13 cellular contexts compared by ENCODE assay signal in the genomic region with DNA sequence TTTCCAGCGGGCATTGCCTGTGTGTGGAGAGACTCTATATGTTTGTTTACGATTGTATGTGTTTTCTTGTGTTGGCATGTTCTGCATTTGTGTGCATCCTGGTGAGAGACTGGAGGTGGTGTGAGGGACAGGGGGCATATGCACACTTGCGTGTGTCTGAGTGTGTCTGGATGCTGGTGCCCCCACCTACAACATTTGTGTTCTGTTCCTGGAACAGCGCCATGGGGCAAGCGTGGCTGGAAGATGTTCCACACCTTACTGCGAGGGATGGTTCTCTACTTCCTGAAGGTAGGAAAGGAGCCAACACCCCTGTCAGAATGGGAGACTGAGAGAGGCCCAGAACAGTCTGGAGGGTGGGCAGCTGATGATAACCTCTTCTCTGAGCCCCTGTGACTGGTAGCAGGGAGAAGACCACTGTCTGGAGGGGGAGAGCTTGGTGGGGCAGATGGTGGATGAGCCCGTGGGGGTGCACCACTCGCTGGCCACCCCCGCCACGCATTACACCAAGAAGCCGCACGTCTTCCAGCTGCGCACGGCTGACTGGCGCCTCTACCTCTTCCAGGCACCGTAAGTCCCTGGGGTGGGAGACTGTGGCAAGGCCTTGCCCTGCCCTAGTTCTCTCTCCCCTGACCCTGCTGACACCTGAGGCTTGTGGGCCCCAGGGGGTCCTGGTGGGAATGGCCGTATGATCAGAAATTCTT. TPM values are rescaled to one million over a fixed set of nuclear protein-coding genes. Genes with fewer than 3 reads are reported as not detected.
DNase-seq lines count a peak whose midpoint lies in the region; ATAC-seq and TF ChIP-seq lines count a peak whose summit lies in the region.
"Had no signal": no experiment of that assay in that cellular context is flagged by ENCODE, and none has a peak within 500 bp of the region (broad histone marks: within the 10 kb centered on the region; RNA-seq: fewer than 3 reads in every experiment).

No MANE protein-coding gene starts in this region.

- intact Hi-C loops in activated CD4-positive, alpha-beta T cell treated with anti-CD3 and anti-CD28 coated beads, Interleukin-2, amount 10 ng/mL, durations not matched to agents 24 days and 14 days (cut with micrococcal nuclease), result loop anchor here (2.0 to 5.0 kb wide), 3 partner anchors 17 to 113 kb away; no protein-coding TSS in a partner anchor
- intact Hi-C loops in activated CD4-positive, alpha-beta T cell treated with anti-CD3 and anti-CD28 coated beads for 36 hours (cut with DNase I, micrococcal nuclease), result loop anchor here in 1 of 2 experiments (5.0 kb wide), 1 partner anchor 115 kb away; no protein-coding TSS in a partner anchor
- intact Hi-C loops in activated B cell treated with CpG ODN at 0.5 μM for 24 hours (cut with micrococcal nuclease) (loop anchor here (5.0 kb wide), 1 partner anchor 40 kb away; no protein-coding TSS in a partner anchor), posterior vena cava (cut with DNase I) (no loop called here)

- peaks cover 40% of the 10 kb centered on the region for H3K4me1 Mint-ChIP-seq in activated CD4-positive, alpha-beta T cell treated with anti-CD3 and anti-CD28 coated beads, Interleukin-2, amount 10 ng/mL, durations not matched to agents 24 days and 14 days
- H3K4me1 Mint-ChIP-seq in activated CD4-positive, alpha-beta T cell treated with anti-CD3 and anti-CD28 coated beads for 36 hours, result no peaks in the 10 kb centered on the region
- H3K4me1 Mint-ChIP-seq in activated B cell treated with CpG ODN at 0.5 μM for 24 hours (peaks cover 4% of the 10 kb centered on the region), endothelial cell (ENCODE audit: unreplicated experiment) (no peaks in the 10 kb centered on the region)

- H3K4me3 Mint-ChIP-seq in activated CD4-positive, alpha-beta T cell treated with anti-CD3 and anti-CD28 coated beads, Interleukin-2, amount 10 ng/mL, durations not matched to agents 24 days and 14 days, result no peak overlapping the region
- no peak overlapping the region for H3K4me3 Mint-ChIP-seq in activated CD4-positive, alpha-beta T cell treated with anti-CD3 and anti-CD28 coated beads for 36 hours
- H3K4me3 Mint-ChIP-seq in activated B cell treated with CpG ODN at 0.5 μM for 24 hours (peak overlapping the region; percentile 28), endothelial cell (ENCODE audit: unreplicated experiment) (peak overlapping the region; percentile 31)

- no peaks in the 10 kb centered on the region for H3K27me3 Mint-ChIP-seq in activated CD4-positive, alpha-beta T cell treated with anti-CD3 and anti-CD28 coated beads, Interleukin-2, amount 10 ng/mL, durations not matched to agents 24 days and 14 days
- no peaks in the 10 kb centered on the region for H3K27me3 Mint-ChIP-seq in activated CD4-positive, alpha-beta T cell treated with anti-CD3 and anti-CD28 coated beads for 36 hours
- H3K27me3 Mint-ChIP-seq in activated B cell treated with CpG ODN at 0.5 μM for 24 hours, result no peaks in the 10 kb centered on the region
- peaks cover 17% of the 10 kb centered on the region for H3K27me3 Mint-ChIP-seq in endothelial cell (ENCODE audit: unreplicated experiment)

- TF ChIP-seq CTCF in activated B cell treated with CpG ODN at 0.5 μM for 24 hours (IDR thresholded peaks at IDR 0.05) (no peak), endothelial cell (IDR thresholded peaks at IDR 0.05; ENCODE audit: unreplicated experiment) (no peak)

- POLR2A ChIA-PET in activated CD4-positive, alpha-beta T cell treated with anti-CD3 and anti-CD28 coated beads for 36 hours (lab: Charles Lee), result no interaction called here
- POLR2A ChIA-PET in activated B cell treated with CpG ODN at 0.5 μM for 24 hours (lab: Charles Lee), result interaction anchor here (0.6 to 3.6 kb wide), 4 partner anchors 16 to 60 kb away, joined by 3 to 42 read pairs (median 14); a partner anchor contains a TSS

- ATAC-seq in activated CD4-positive, alpha-beta T cell treated with anti-CD3 and anti-CD28 coated beads for 36 hours, result no peak
- ATAC-seq in activated B cell treated with CpG ODN at 0.5 μM for 24 hours (ENCODE audit: low read depth), result no peak

- DNase-seq in activated CD4-positive, alpha-beta T cell treated with anti-CD3 and anti-CD28 coated beads, Interleukin-2, amount 10 ng/mL, durations not matched to agents 24 days and 14 days, result no peak
- no peak for DNase-seq in activated CD4-positive, alpha-beta T cell treated with anti-CD3 and anti-CD28 coated beads for 36 hours
- DNase-seq in activated B cell treated with CpG ODN at 0.5 μM for 24 hours, result no peak
- DNase-seq in endothelial cell (ENCODE audit: low spot score), result no peak
- peak; percentile 69 for DNase-seq in posterior vena cava (ENCODE audit: low spot score)
- DNase-seq in activated gamma-delta T cell treated with Interleukin-2 at 50 U/mL for 16 hours, result no peak
- DNase-seq in NCI-H1436 (lab: John Stamatoyannopoulos, UW), result no peak
- DNase-seq in anterior cingulate cortex (lab: John Stamatoyannopoulos, UW), result no peak
- DNase-seq: midbrain, NCI-H1694, NCI-H446 treated with DMSO at 0.1 percent for 48 hours, SJCRH30, substantia nigra had no signal

- CTCF ChIA-PET in activated CD4-positive, alpha-beta T cell treated with anti-CD3 and anti-CD28 coated beads for 36 hours (lab: Charles Lee), result interaction anchor here (0.6 to 4.7 kb wide), 9 partner anchors 9 to 177 kb away, joined by 3 to 62 read pairs (median 5); no protein-coding TSS in a partner anchor
- CTCF ChIA-PET in activated B cell treated with CpG ODN at 0.5 μM for 24 hours (lab: Charles Lee), result interaction anchor here (1.5 to 17.7 kb wide), 5 partner anchors 20 to 118 kb away, joined by 5 to 319 read pairs (median 32); a partner anchor contains a TSS

- H3K27ac Mint-ChIP-seq in activated CD4-positive, alpha-beta T cell treated with anti-CD3 and anti-CD28 coated beads, Interleukin-2, amount 10 ng/mL, durations not matched to agents 24 days and 14 days, result peak overlapping the region; percentile 74
- no peak overlapping the region for H3K27ac Mint-ChIP-seq in activated CD4-positive, alpha-beta T cell treated with anti-CD3 and anti-CD28 coated beads for 36 hours
- H3K27ac Mint-ChIP-seq in activated B cell treated with CpG ODN at 0.5 μM for 24 hours, result peak overlapping the region; percentile 3
- H3K27ac Mint-ChIP-seq in endothelial cell (ENCODE audit: unreplicated experiment), result peak overlapping the region; percentile 3

- H3K36me3 Mint-ChIP-seq in activated CD4-positive, alpha-beta T cell treated with anti-CD3 and anti-CD28 coated beads, Interleukin-2, amount 10 ng/mL, durations not matched to agents 24 days and 14 days (ENCODE audit: low read depth), result peaks cover 79% of the 10 kb centered on the region
- peaks cover 78% of the 10 kb centered on the region for H3K36me3 Mint-ChIP-seq in activated CD4-positive, alpha-beta T cell treated with anti-CD3 and anti-CD28 coated beads for 36 hours (ENCODE audit: low read depth)
- H3K36me3 Mint-ChIP-seq in activated B cell treated with CpG ODN at 0.5 μM for 24 hours (ENCODE audit: low read depth) (peaks cover 83% of the 10 kb centered on the region), endothelial cell (ENCODE audit: low read depth, unreplicated experiment) (peaks cover 4% of the 10 kb centered on the region)

- no peaks in the 10 kb centered on the region for H3K9me3 Mint-ChIP-seq in activated CD4-positive, alpha-beta T cell treated with anti-CD3 and anti-CD28 coated beads, Interleukin-2, amount 10 ng/mL, durations not matched to agents 24 days and 14 days
- no peaks in the 10 kb centered on the region for H3K9me3 Mint-ChIP-seq in activated CD4-positive, alpha-beta T cell treated with anti-CD3 and anti-CD28 coated beads for 36 hours (ENCODE audit: low read depth)
- H3K9me3 Mint-ChIP-seq in activated B cell treated with CpG ODN at 0.5 μM for 24 hours (no peaks in the 10 kb centered on the region), endothelial cell (ENCODE audit: unreplicated experiment) (no peaks in the 10 kb centered on the region)

RNA-seq across cellular contexts. Expression of a gene that starts 23.7 kb away (rescaled TPM):
- total RNA-seq in activated CD4-positive, alpha-beta T cell treated with anti-CD3 and anti-CD28 coated beads, Interleukin-2, amount 10 ng/mL, durations not matched to agents 24 days and 14 days, result 268 and 278 TPM in 2 replicates
- total RNA-seq in activated CD4-positive, alpha-beta T cell treated with anti-CD3 and anti-CD28 coated beads for 36 hours, result 100 to 1,000 TPM; 232 to 274 TPM
- total RNA-seq in activated B cell treated with CpG ODN at 0.5 μM for 24 hours (161 and 182 TPM in 2 replicates), endothelial cell (ENCODE audit: unreplicated experiment) (1.9 TPM), posterior vena cava (10 to 100 TPM in 1 of 2 donors, 1 to 10 TPM in 1; 5.8 to 10.5 TPM)

Comparison
In these comparisons a context has a peak if more than half of its experiments do, and no peak if none do; other contexts are left out.
1. H3K4me3 Mint-ChIP-seq: peak in activated B cell treated with CpG ODN at 0.5 μM for 24 hours (single experiment) and endothelial cell (single experiment); none in activated CD4-positive, alpha-beta T cell treated with anti-CD3 and anti-CD28 coated beads, Interleukin-2, amount 10 ng/mL, durations not matched to agents 24 days and 14 days (single experiment) and activated CD4-positive, alpha-beta T cell treated with anti-CD3 and anti-CD28 coated beads for 36 hours (single experiment).
2. RNA of a gene that starts 23.7 kb away (total RNA-seq): 268 to 278 TPM in activated CD4-positive, alpha-beta T cell treated with anti-CD3 and anti-CD28 coated beads, Interleukin-2, amount 10 ng/mL, durations not matched to agents 24 days and 14 days, 232 to 274 TPM in activated CD4-positive, alpha-beta T cell treated with anti-CD3 and anti-CD28 coated beads for 36 hours and 161 to 182 TPM in activated B cell treated with CpG ODN at 0.5 μM for 24 hours; 5.8 to 10.5 TPM in posterior vena cava and 1.9 TPM in endothelial cell (single experiment); every median in the first group is over 10 times any median in the second.
3. intact Hi-C loops: an anchor here in activated CD4-positive, alpha-beta T cell treated with anti-CD3 and anti-CD28 coated beads, Interleukin-2, amount 10 ng/mL, durations not matched to agents 24 days and 14 days (2.0 to 5.0 kb wide) and activated B cell treated with CpG ODN at 0.5 μM for 24 hours (5.0 kb wide); none called in posterior vena cava.